ENCODE assay signal across 1 cellular context in the genomic region with DNA sequence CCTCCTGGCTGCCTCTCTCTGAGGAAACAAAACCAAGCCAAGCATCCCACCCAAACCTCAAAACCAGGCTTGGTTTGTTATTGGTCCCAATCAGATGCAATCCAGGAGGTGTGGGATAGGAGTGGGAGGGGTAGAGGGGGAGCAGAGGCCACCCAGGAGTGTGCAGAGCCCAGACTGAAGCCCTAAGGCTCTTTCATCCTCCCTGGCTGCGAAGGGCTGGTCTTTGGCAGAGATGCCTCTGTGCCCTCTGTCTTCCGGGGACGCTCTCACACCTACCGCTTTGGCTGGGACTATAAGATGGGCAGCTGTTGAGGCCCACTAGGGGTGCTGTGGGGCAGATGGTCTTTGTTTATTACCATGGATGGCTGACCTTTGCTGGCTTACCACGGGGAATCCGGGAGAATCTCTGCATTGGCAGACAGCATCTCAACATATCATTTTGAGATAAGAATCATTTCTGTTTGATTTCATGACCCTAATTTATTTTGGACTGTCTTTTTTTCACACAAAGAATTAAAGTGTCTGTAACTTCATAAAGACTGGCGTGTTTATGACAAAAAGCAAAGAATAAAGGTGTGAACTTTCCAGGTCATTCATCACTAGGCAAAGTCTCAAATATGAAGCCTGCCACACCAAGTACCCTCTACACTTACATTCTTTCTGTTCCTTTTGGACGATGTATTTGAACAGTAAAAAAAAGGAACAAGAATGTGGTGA.
TF ChIP-seq lines count a peak whose summit lies in the region.

No MANE protein-coding gene starts in this region.

TF ChIP-seq in endothelial cell of umbilical vein, 7 proteins besides CTCF, POLR2A, EP300 and RAD21:
- TF ChIP-seq, protein P1, sequence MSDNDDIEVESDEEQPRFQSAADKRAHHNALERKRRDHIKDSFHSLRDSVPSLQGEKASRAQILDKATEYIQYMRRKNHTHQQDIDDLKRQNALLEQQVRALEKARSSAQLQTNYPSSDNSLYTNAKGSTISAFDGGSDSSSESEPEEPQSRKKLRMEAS (IDR thresholded peaks at IDR 0.05; ENCODE audit: insufficient read depth, insufficient read length), result no peak
- no peak for TF ChIP-seq EZH2 (IDR thresholded peaks at IDR 0.05; ENCODE audit: borderline replicate concordance, low read depth, low read length, severe bottlenecking)
- TF ChIP-seq FOS (IDR thresholded peaks at IDR 0.05; ENCODE audit: borderline replicate concordance, insufficient read depth, low read length), result no peak
- no peak for TF ChIP-seq JUN (IDR thresholded peaks at IDR 0.05; ENCODE audit: borderline replicate concordance, insufficient read depth, insufficient read length, low read depth)
- no peak for TF ChIP-seq POLR2AphosphoS5 (IDR thresholded peaks at IDR 0.05; ENCODE audit: insufficient read depth, low read depth, low read length)
- TF ChIP-seq GATA2 (IDR thresholded peaks at IDR 0.05; ENCODE audit: insufficient read depth, insufficient read length, low read depth, low read length), result no peak
- no peak for TF ChIP-seq MYC (IDR thresholded peaks at IDR 0.05; ENCODE audit: low read depth, low read length)
